Comparison of ENCODE assay signal across 8 cellular contexts in genomic region chrX:48680467-48680866, GRCh38. TPM values are rescaled to one million over a fixed set of nuclear protein-coding genes. Genes with fewer than 3 reads are reported as not detected.
DNase-seq lines count a peak whose midpoint lies in the region; ATAC-seq and TF ChIP-seq lines count a peak whose summit lies in the region.
"Not testable (repeated sequence)": the region's sequence is repeated elsewhere in the genome, so short reads cannot be mapped to it uniquely, and the experiment has no call there.
"Had no signal": no experiment of that assay in that cellular context is flagged by ENCODE, and none has a peak within 500 bp of the region (broad histone marks: within the 10 kb centered on the region; RNA-seq: fewer than 3 reads in every experiment).

No MANE protein-coding gene starts in this region.

- peaks cover 49% of the 10 kb centered on the region for H3K4me1 Mint-ChIP-seq in activated T-cell treated with anti-CD3 and anti-CD28 coated beads, Interleukin-2, amount 50 U/mL, for 24 hours (ENCODE audit: low read depth)
- H3K4me1 Mint-ChIP-seq in activated naive CD8-positive, alpha-beta T cell treated with anti-CD3 and anti-CD28 coated beads, Interleukin-2, amount 50 U/mL, for 24 hours = peaks cover 51% of the 10 kb centered on the region

- H3K27ac Mint-ChIP-seq in activated T-cell treated with anti-CD3 and anti-CD28 coated beads, Interleukin-2, amount 50 U/mL, for 24 hours = peak overlapping the region; percentile 72
- peak overlapping the region; percentile 18 for H3K27ac Mint-ChIP-seq in activated naive CD8-positive, alpha-beta T cell treated with anti-CD3 and anti-CD28 coated beads, Interleukin-2, amount 50 U/mL, for 24 hours

- 6 to 26% (median 15%) methylated on average over 2 of the region's 2 CpGs for WGBS in spleen, 5 donors

- H3K9me3 Mint-ChIP-seq in activated T-cell treated with anti-CD3 and anti-CD28 coated beads, Interleukin-2, amount 50 U/mL, for 24 hours; activated naive CD8-positive, alpha-beta T cell treated with anti-CD3 and anti-CD28 coated beads, Interleukin-2, amount 50 U/mL, for 24 hours: not testable (repeated sequence)

- not testable (repeated sequence) for H3K4me3 ChIP-seq in GM12865 (ENCODE audit: low read depth, low read length)
- peak overlapping the region in 1 of 8 donors; percentile 6 for H3K4me3 ChIP-seq in spleen

- peak overlapping the region in 6 of 8 donors; percentile 16 to 94 (median 76) for H3K27ac ChIP-seq in spleen

- H3K36me3 ChIP-seq in spleen = not testable (repeated sequence)

- peaks cover 25% of the 10 kb centered on the region for H3K36me3 Mint-ChIP-seq in activated T-cell treated with anti-CD3 and anti-CD28 coated beads, Interleukin-2, amount 50 U/mL, for 24 hours (ENCODE audit: low read depth)
- H3K36me3 Mint-ChIP-seq in activated naive CD8-positive, alpha-beta T cell treated with anti-CD3 and anti-CD28 coated beads, Interleukin-2, amount 50 U/mL, for 24 hours (ENCODE audit: low read depth) = peaks cover 12% of the 10 kb centered on the region

- not testable (repeated sequence) for H3K27me3 ChIP-seq in spleen (replicated peaks in 1 of 7)

- TF ChIP-seq CTCF in GM12865 (IDR thresholded peaks at IDR 0.05; ENCODE audit: insufficient read depth, low read depth, low read length, missing control alignments); spleen (IDR thresholded peaks at IDR 0.05 in 8 of 11, conservative IDR thresholded peaks at IDR 0.05 in 3 of 11): not testable (repeated sequence)

- ATAC-seq in activated naive CD8-positive, alpha-beta T cell treated with anti-CD3 and anti-CD28 coated beads, Interleukin-2, amount 50 U/mL, for 24 hours = not testable (repeated sequence)

- peaks cover 0 to 70% (median 25%) of the 10 kb centered on the region in 6 donors for H3K4me1 ChIP-seq in spleen

- DNase-seq in GM12865 (ENCODE audit: low read depth) = peak; percentile 17
- peak; percentile 86 for DNase-seq in MV-4-11 (lab: John Stamatoyannopoulos, UW)
- peak; percentile 94 for DNase-seq in OCI-M1 (lab: John Stamatoyannopoulos, UW)
- DNase-seq in activated CD4-positive, CD25-positive, alpha-beta regulatory T cell treated with anti-CD3 and anti-CD28 coated beads, Interleukin-2, amount 50 U/mL, for 72 hours = peak; percentile 47
- not testable (repeated sequence) for DNase-seq in activated T-cell treated with anti-CD3 and anti-CD28 coated beads, Interleukin-2, amount 50 U/mL, for 24 hours
- peak; percentile 48 for DNase-seq in activated naive CD8-positive, alpha-beta T cell treated with anti-CD3 and anti-CD28 coated beads, Interleukin-2, amount 50 U/mL, for 24 hours
- DNase-seq in spleen = peak; percentile 66

- H3K9me3 ChIP-seq in spleen = not testable (repeated sequence)

- H3K4me3 Mint-ChIP-seq in activated T-cell treated with anti-CD3 and anti-CD28 coated beads, Interleukin-2, amount 50 U/mL, for 24 hours; activated naive CD8-positive, alpha-beta T cell treated with anti-CD3 and anti-CD28 coated beads, Interleukin-2, amount 50 U/mL, for 24 hours: not testable (repeated sequence)

- intact Hi-C loops in spleen (cut with DNase I; ENCODE audit: low total_unique reads) = not testable (repeated sequence)

- not testable (repeated sequence) for TF ChIP-seq POLR2A in spleen (IDR thresholded peaks at IDR 0.05)

- peaks cover 17% of the 10 kb centered on the region for H3K27me3 Mint-ChIP-seq in activated T-cell treated with anti-CD3 and anti-CD28 coated beads, Interleukin-2, amount 50 U/mL, for 24 hours
- not testable (repeated sequence) for H3K27me3 Mint-ChIP-seq in activated naive CD8-positive, alpha-beta T cell treated with anti-CD3 and anti-CD28 coated beads, Interleukin-2, amount 50 U/mL, for 24 hours

RNA-seq across cellular contexts. Expression of gene WAS, which starts 3.1 kb away (rescaled TPM):
- 100 to 1,000 TPM in 5 of 7 donors, 10 to 100 TPM in 2; 99.3 to 169 (median 107) TPM for total RNA-seq in spleen
- polyA plus RNA-seq in spleen = 10 to 100 TPM; 53.5 to 64.8 (median 56.2) TPM
- total RNA-seq: dermis microvascular lymphatic vessel endothelial cell had no signal

RNA-seq across cellular contexts. Expression of gene SUV39H1, which starts 16.1 kb away (rescaled TPM):
- total RNA-seq in spleen = 1 to 10 TPM; 6.2 to 9.2 (median 7.4) TPM
- 1 to 10 TPM; 4.0 to 6.7 (median 4.9) TPM for polyA plus RNA-seq in spleen
